In genomic region chrX:133511041-133511440, GRCh38 we compare ENCODE assay signal across 23 cellular contexts.
"Had no signal": no experiment of that assay in that cellular context is flagged by ENCODE, and none has a peak within 500 bp of the region (broad histone marks: within the 10 kb centered on the region; RNA-seq: fewer than 3 reads in every experiment).

No MANE protein-coding gene starts in this region.

- H3K9me3 ChIP-seq: SK-N-SH had no signal

- H3K4me2 ChIP-seq: KMS-11, SK-N-SH had no signal

- DNase-seq: activated B cell treated with CpG ODN at 0.5 μM for 24 hours; activated CD4-positive, alpha-beta T cell treated with anti-CD3 and anti-CD28 coated beads for 1 hour; activated CD4-positive, alpha-beta T cell treated with anti-CD3 and anti-CD28 coated beads, Interleukin-2, amount 10 ng/mL, durations not matched to agents 24 days and 14 days; activated CD4-positive, alpha-beta T cell treated with anti-CD3 and anti-CD28 coated beads, Interleukin-2, amount 50 U/mL, for 48 hours; activated CD8-positive, alpha-beta memory T cell treated with anti-CD3 and anti-CD28 coated beads for 24 hours; activated gamma-delta T cell; activated naive CD4-positive, alpha-beta T cell treated with anti-CD3 and anti-CD28 coated beads for 36 hours; activated T-cell treated with anti-CD3 and anti-CD28 coated beads, Interleukin-2, amount 50 U/mL, for 48 hours; amygdala; caudate nucleus; MV-4-11; NCI-H1092 treated with DMSO at 0.1 percent for 48 hours; NCI-H1436; NCI-H1694 treated with DMSO at 0.1 percent for 48 hours; NCI-H2029 treated with DMSO at 0.1 percent for 48 hours; NCI-H345; NCI-H510A; NCI-H526 treated with DMSO at 0.1 percent for 48 hours; NCI-H82; SK-N-SH; T-helper 9 cell had no signal

- ATAC-seq: activated T-helper 17 cell treated with anti-CD3 and anti-CD28 coated beads, Interleukin-2, amount 50 U/mL, for 72 hours had no signal

- H3K27ac ChIP-seq: KMS-11 had no signal
